29 cellular contexts compared by ENCODE assay signal in the genomic region with DNA sequence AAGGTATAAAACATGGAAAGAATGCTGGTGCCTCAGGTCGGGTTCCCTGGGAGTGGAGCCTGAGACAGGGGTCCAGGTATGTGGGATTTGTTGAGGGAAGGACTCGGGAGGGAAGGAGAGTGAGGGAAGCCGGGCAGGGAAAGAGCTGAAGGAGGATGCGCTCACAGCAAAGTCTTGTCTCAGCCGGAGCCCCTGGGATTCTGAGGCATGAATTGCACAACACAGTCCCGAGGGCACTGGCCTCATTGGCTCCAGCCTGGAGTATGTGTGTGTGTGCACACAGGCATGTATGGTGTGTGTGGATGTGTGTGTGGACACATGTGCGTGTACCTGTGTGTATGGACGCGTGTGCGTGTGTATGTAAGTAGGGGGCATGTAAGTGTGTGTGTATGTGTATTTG.
"Had no signal": no experiment of that assay in that cellular context is flagged by ENCODE, and none has a peak within 500 bp of the region (broad histone marks: within the 10 kb centered on the region; RNA-seq: fewer than 3 reads in every experiment).

No MANE protein-coding gene starts in this region.

- H3K36me3 ChIP-seq: ascending aorta, cardiac muscle cell, esophagus squamous epithelium, lower lobe of right lung, neural progenitor cell, sigmoid colon, transverse colon had no signal

- ATAC-seq: heart right ventricle, left lung, lower lobe of right lung, natural killer cell had no signal

- H3K4me1 ChIP-seq: ascending aorta, esophagus squamous epithelium, lower lobe of right lung, sigmoid colon, transverse colon had no signal

- H3K27me3 ChIP-seq: ascending aorta, cardiac muscle cell, esophagus squamous epithelium, heart right ventricle, left lung, neural progenitor cell, sigmoid colon, transverse colon had no signal

- H3K36me3 Mint-ChIP-seq: activated naive CD4-positive, alpha-beta T cell treated with anti-CD3 and anti-CD28 coated beads, Interleukin-2, amount 10 ng/mL, durations not matched to agents 7 days and 5 days; activated naive CD8-positive, alpha-beta T cell treated with anti-CD3 and anti-CD28 coated beads, Interleukin-2, amount 10 ng/mL, durations not matched to agents 7 days and 5 days; brain; natural killer cell; neural progenitor cell had no signal

- DNase-seq: activated B cell treated with CpG ODN at 0.5 μM for 24 hours; activated CD4-positive, alpha-beta T cell treated with anti-CD3 and anti-CD28 coated beads, Interleukin-2, amount 50 U/mL, for 4 hours; activated CD8-positive, alpha-beta memory T cell treated with anti-CD3 and anti-CD28 coated beads for 24 hours; activated CD8-positive, alpha-beta memory T cell treated with anti-CD3 and anti-CD28 coated beads, Interleukin-2, amount 50 U/mL, for 4 hours; activated gamma-delta T cell; activated naive CD4-positive, alpha-beta T cell treated with anti-CD3 and anti-CD28 coated beads, Interleukin-2, amount 10 ng/mL, durations not matched to agents 7 days and 5 days; activated naive CD8-positive, alpha-beta T cell treated with anti-CD3 and anti-CD28 coated beads, Interleukin-2, amount 10 ng/mL, durations not matched to agents 7 days and 5 days; activated T-cell treated with anti-CD3 and anti-CD28 coated beads, Interleukin-2, amount 50 U/mL, for 24 hours; cortex of kidney; esophagus squamous epithelium; foreskin melanocyte; heart right ventricle; left lung; lower lobe of right lung; mesendoderm; natural killer cell; sigmoid colon; stimulated activated CD4-positive, alpha-beta T cell treated with anti-CD3 and anti-CD28 coated beads, Interleukin-15, amount 100 ng/mL, for 24 hours; stimulated activated CD4-positive, alpha-beta T cell treated with anti-CD3 and anti-CD28 coated beads, Interleukin-2, amount 100 ng/mL, for 24 hours; stimulated activated naive CD4-positive, alpha-beta T cell treated with Interleukin-2 at 50 U/mL for 16 hours; T-helper 1 cell; transverse colon had no signal

- H3K9ac ChIP-seq: neural progenitor cell had no signal

- H3K4me3 ChIP-seq: ascending aorta, cardiac muscle cell, esophagus squamous epithelium, heart right ventricle, left lung, lower lobe of right lung, neural progenitor cell, sigmoid colon, smooth muscle cell, transverse colon had no signal

- H3K27ac ChIP-seq: ascending aorta, cardiac muscle cell, esophagus squamous epithelium, heart right ventricle, left lung, lower lobe of right lung, neural progenitor cell, sigmoid colon, transverse colon had no signal

- H3K4me2 ChIP-seq: neural progenitor cell, smooth muscle cell had no signal

- H3K27ac Mint-ChIP-seq: activated B cell treated with CpG ODN at 0.5 μM for 24 hours; activated naive CD4-positive, alpha-beta T cell treated with anti-CD3 and anti-CD28 coated beads, Interleukin-2, amount 10 ng/mL, durations not matched to agents 7 days and 5 days; activated naive CD8-positive, alpha-beta T cell treated with anti-CD3 and anti-CD28 coated beads, Interleukin-2, amount 10 ng/mL, durations not matched to agents 7 days and 5 days; activated T-cell treated with anti-CD3 and anti-CD28 coated beads, Interleukin-2, amount 50 U/mL, for 24 hours; brain; natural killer cell; neural progenitor cell; progenitor cell of endocrine pancreas; T-helper 2 cell treated with Interferon-gamma antibody and Interleukin-4, amounts not matched to agents 5 μg/mL and 100 μg/mL, for 36 hours had no signal

- H3K9me3 Mint-ChIP-seq: activated naive CD4-positive, alpha-beta T cell treated with anti-CD3 and anti-CD28 coated beads, Interleukin-2, amount 10 ng/mL, durations not matched to agents 7 days and 5 days; activated naive CD8-positive, alpha-beta T cell treated with anti-CD3 and anti-CD28 coated beads, Interleukin-2, amount 10 ng/mL, durations not matched to agents 7 days and 5 days; activated T-cell treated with anti-CD3 and anti-CD28 coated beads, Interleukin-2, amount 50 U/mL, for 24 hours; brain; natural killer cell; neural progenitor cell; T-helper 2 cell treated with Interferon-gamma antibody and Interleukin-4, amounts not matched to agents 5 μg/mL and 100 μg/mL, for 36 hours had no signal

- H3K27me3 Mint-ChIP-seq: activated B cell treated with CpG ODN at 0.5 μM for 24 hours; activated naive CD4-positive, alpha-beta T cell treated with anti-CD3 and anti-CD28 coated beads, Interleukin-2, amount 10 ng/mL, durations not matched to agents 7 days and 5 days; activated naive CD8-positive, alpha-beta T cell treated with anti-CD3 and anti-CD28 coated beads, Interleukin-2, amount 10 ng/mL, durations not matched to agents 7 days and 5 days; activated T-cell treated with anti-CD3 and anti-CD28 coated beads, Interleukin-2, amount 50 U/mL, for 24 hours had no signal

- H2AFZ ChIP-seq: neural progenitor cell had no signal

- H3K4me3 Mint-ChIP-seq: activated B cell treated with CpG ODN at 0.5 μM for 24 hours; activated naive CD4-positive, alpha-beta T cell treated with anti-CD3 and anti-CD28 coated beads, Interleukin-2, amount 10 ng/mL, durations not matched to agents 7 days and 5 days; activated naive CD8-positive, alpha-beta T cell treated with anti-CD3 and anti-CD28 coated beads, Interleukin-2, amount 10 ng/mL, durations not matched to agents 7 days and 5 days; activated T-cell treated with anti-CD3 and anti-CD28 coated beads, Interleukin-2, amount 50 U/mL, for 24 hours; brain; natural killer cell; neural progenitor cell; T-helper 2 cell treated with Interferon-gamma antibody and Interleukin-4, amounts not matched to agents 5 μg/mL and 100 μg/mL, for 36 hours had no signal

- H3K4me1 Mint-ChIP-seq: activated naive CD4-positive, alpha-beta T cell treated with anti-CD3 and anti-CD28 coated beads, Interleukin-2, amount 10 ng/mL, durations not matched to agents 7 days and 5 days; activated naive CD8-positive, alpha-beta T cell treated with anti-CD3 and anti-CD28 coated beads, Interleukin-2, amount 10 ng/mL, durations not matched to agents 7 days and 5 days; brain; natural killer cell; neural progenitor cell had no signal

- H3K9me3 ChIP-seq: ascending aorta, esophagus squamous epithelium, heart right ventricle, left lung, lower lobe of right lung, sigmoid colon, transverse colon had no signal
